ENCODE assay signal across 15 cellular contexts in the genomic region with DNA sequence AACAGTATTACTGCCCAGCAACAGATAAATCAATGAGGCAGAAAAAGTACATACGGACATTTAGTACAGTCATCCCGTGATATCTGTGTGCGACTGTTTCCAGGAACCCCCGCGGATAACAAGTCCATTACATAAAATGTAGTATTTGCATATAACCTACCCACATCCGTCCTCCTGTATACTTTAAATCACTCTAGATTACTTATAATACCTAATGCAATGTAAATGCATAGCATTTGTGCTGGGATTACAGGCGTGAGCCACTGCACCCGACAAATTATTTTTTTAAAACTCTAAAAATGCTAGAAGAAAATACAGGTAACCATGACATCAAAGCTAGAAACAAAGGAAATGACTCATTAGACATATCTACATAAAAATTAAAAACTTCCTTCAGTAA.
DNase-seq lines count a peak whose midpoint lies in the region; ATAC-seq, FAIRE-seq and TF ChIP-seq lines count a peak whose summit lies in the region.
"Had no signal": no experiment of that assay in that cellular context is flagged by ENCODE, and none has a peak within 500 bp of the region (broad histone marks: within the 10 kb centered on the region; RNA-seq: fewer than 3 reads in every experiment).

No MANE protein-coding gene starts in this region.

- TF ChIP-seq RAD21 in K562 (CRISPR knock-in tag; conservative IDR thresholded peaks at IDR 0.05 in 1 of 2, IDR thresholded peaks at IDR 0.05 in 1 of 2) = no peak

- peaks cover 15% of the 10 kb centered on the region for H3K4me1 ChIP-seq in OCI-LY3 (ENCODE audit: low read length)
- peaks cover 0 to 14% of the 10 kb centered on the region in 2 experiments; a peak in 2 of 5 replicates for H3K4me1 ChIP-seq in K562 (replicated peaks in 1 of 2; ENCODE audit: control insufficient read depth in 2 of 2, insufficient read depth in 2 of 2, low read length in 2 of 2)

- H3K27ac Mint-ChIP-seq in activated naive CD8-positive, alpha-beta T cell = no peak overlapping the region
- H3K27ac Mint-ChIP-seq in activated naive CD8-positive, alpha-beta T cell treated with anti-CD3 and anti-CD28 coated beads for 36 hours = no peak overlapping the region
- H3K27ac Mint-ChIP-seq in stimulated activated memory B cell treated with anti-CD40 and anti-IgM and Interleukin-4, amounts not matched to agents 10 μg/mL and 1 μg/mL and 100 μg/mL, for 72 hours = peak overlapping the region; percentile 85
- H3K27ac Mint-ChIP-seq in osteocyte (ENCODE audit: unreplicated experiment) (no peak overlapping the region), type B pancreatic cell (no peak overlapping the region)

- H3K4me1 Mint-ChIP-seq in activated naive CD8-positive, alpha-beta T cell (ENCODE audit: low read depth) = peaks cover 27% of the 10 kb centered on the region
- H3K4me1 Mint-ChIP-seq in activated naive CD8-positive, alpha-beta T cell treated with anti-CD3 and anti-CD28 coated beads for 36 hours = peaks cover 20% of the 10 kb centered on the region
- H3K4me1 Mint-ChIP-seq in stimulated activated memory B cell treated with anti-CD40 and anti-IgM and Interleukin-4, amounts not matched to agents 10 μg/mL and 1 μg/mL and 100 μg/mL, for 72 hours = peaks cover 14% of the 10 kb centered on the region
- H3K4me1 Mint-ChIP-seq in osteocyte (ENCODE audit: unreplicated experiment) (peaks cover 32% of the 10 kb centered on the region), type B pancreatic cell (ENCODE audit: unreplicated experiment) (no peaks in the 10 kb centered on the region)

- no peak for TF ChIP-seq POLR2A in K562 (conservative IDR thresholded peaks at IDR 0.05)

- ATAC-seq in K562 = no peak
- no peak for ATAC-seq in stimulated activated memory B cell treated with anti-CD40 and anti-IgM and Interleukin-4, amounts not matched to agents 10 μg/mL and 1 μg/mL and 100 μg/mL, for 72 hours
- ATAC-seq: pancreas had no signal

- no peaks in the 10 kb centered on the region for H3K27me3 Mint-ChIP-seq in activated naive CD8-positive, alpha-beta T cell
- no peaks in the 10 kb centered on the region for H3K27me3 Mint-ChIP-seq in activated naive CD8-positive, alpha-beta T cell treated with anti-CD3 and anti-CD28 coated beads for 36 hours
- no peaks in the 10 kb centered on the region for H3K27me3 Mint-ChIP-seq in stimulated activated memory B cell treated with anti-CD40 and anti-IgM and Interleukin-4, amounts not matched to agents 10 μg/mL and 1 μg/mL and 100 μg/mL, for 72 hours
- no peaks in the 10 kb centered on the region for H3K27me3 Mint-ChIP-seq in osteocyte (ENCODE audit: unreplicated experiment)
- H3K27me3 Mint-ChIP-seq in type B pancreatic cell = no peaks in the 10 kb centered on the region

- no peak for DNase-seq in activated naive CD8-positive, alpha-beta T cell treated with anti-CD3 and anti-CD28 coated beads for 36 hours
- no peak for DNase-seq in K562 (ENCODE audit: extremely low read depth in 1 of 4, low spot score in 3 of 4)
- no peak for DNase-seq in osteocyte (ENCODE audit: extremely low spot score, unreplicated experiment)
- DNase-seq in type B pancreatic cell (ENCODE audit: extremely low spot score, unreplicated experiment) = no peak
- no peak for DNase-seq in 8988T
- DNase-seq: activated CD4-positive, CD25-positive, alpha-beta regulatory T cell; cortex of kidney; NCI-H146; NCI-H82; pancreas; SK-N-SH had no signal

- H2AFZ ChIP-seq in OCI-LY3 (ENCODE audit: low read depth, low read length) (no peak overlapping the region), K562 (ENCODE audit: low read depth, low read length) (no peak overlapping the region)

- 59% methylated on average over 8 of the region's 8 CpGs for WGBS in K562 (ENCODE audit: insufficient coverage, low coverage, missing lambda C conversion rate)

- POLR2A ChIA-PET in K562 (lab: Yijun Ruan, JAX) = no interaction called here

- H3K4me2 ChIP-seq in OCI-LY3 (ENCODE audit: low read length) (peak overlapping the region; percentile 89), K562 (ENCODE audit: insufficient read depth, low read length) (no peak overlapping the region)

- no peak for TF ChIP-seq EP300 in K562 (IDR thresholded peaks at IDR 0.05; ENCODE audit: low read length)

- H3K27me3 ChIP-seq in OCI-LY3 (ENCODE audit: low read depth, low read length) (no peaks in the 10 kb centered on the region), K562 (ENCODE audit: control insufficient read depth in 2 of 2, insufficient read depth in 2 of 2, low read length in 2 of 2) (no peaks in the 10 kb centered on the region)
- H3K27me3 ChIP-seq: pancreas had no signal

- no peaks in the 10 kb centered on the region for H3K9me1 ChIP-seq in K562 (ENCODE audit: control insufficient read depth, insufficient read depth, low read length)

- CTCF ChIA-PET in K562 (lab: Yijun Ruan, JAX; ENCODE audit: low intra/inter-chr PET ratio) = no interaction called here

- peak overlapping the region; percentile 74 for H3K4me3 Mint-ChIP-seq in activated naive CD8-positive, alpha-beta T cell
- H3K4me3 Mint-ChIP-seq in activated naive CD8-positive, alpha-beta T cell treated with anti-CD3 and anti-CD28 coated beads for 36 hours = no peak overlapping the region
- H3K4me3 Mint-ChIP-seq in stimulated activated memory B cell treated with anti-CD40 and anti-IgM and Interleukin-4, amounts not matched to agents 10 μg/mL and 1 μg/mL and 100 μg/mL, for 72 hours = peak overlapping the region; percentile 23
- no peak overlapping the region for H3K4me3 Mint-ChIP-seq in osteocyte (ENCODE audit: unreplicated experiment)
- H3K4me3 Mint-ChIP-seq in type B pancreatic cell = no peak overlapping the region

- no peaks in the 10 kb centered on the region for H4K20me1 ChIP-seq in OCI-LY3 (ENCODE audit: insufficient read depth, low read length)
- H4K20me1 ChIP-seq in K562 (replicated peaks; ENCODE audit: control insufficient read depth, insufficient read depth, low read length) = no peaks in the 10 kb centered on the region

- intact Hi-C loops in K562 (cut with micrococcal nuclease) = no loop called here

- no peaks in the 10 kb centered on the region for H3K79me2 ChIP-seq in OCI-LY3 (ENCODE audit: low read length)
- H3K79me2 ChIP-seq in K562 (ENCODE audit: control insufficient read depth, insufficient read depth, low read length) = peaks cover 6% of the 10 kb centered on the region; the same call in 2 of the 3 replicates

- H3K9ac ChIP-seq in OCI-LY3 (ENCODE audit: low read length) (no peak overlapping the region), K562 (ENCODE audit: insufficient read depth in 1 of 2, low read depth in 2 of 2, low read length in 2 of 2) (no peak overlapping the region)

- H3K9me3 ChIP-seq in OCI-LY3 (ENCODE audit: insufficient read depth, low read length) (no peaks in the 10 kb centered on the region), K562 (replicated peaks; ENCODE audit: control insufficient read depth, insufficient read depth, low read depth, low read length) (no peaks in the 10 kb centered on the region)
- H3K9me3 ChIP-seq: pancreas, SK-N-SH had no signal

- no peak for TF ChIP-seq CTCF in OCI-LY3 (IDR thresholded peaks at IDR 0.05; ENCODE audit: low read depth, low read length)
- TF ChIP-seq CTCF in K562 (IDR thresholded peaks at IDR 0.05 in 2 of 3, conservative IDR thresholded peaks at IDR 0.05 in 1 of 3; ENCODE audit: insufficient read depth in 2 of 3, low read depth in 1 of 3, low read length in 3 of 3) = no peak
- no peak for TF ChIP-seq CTCF in osteocyte (IDR thresholded peaks at IDR 0.05)
- no peak for TF ChIP-seq CTCF in type B pancreatic cell (conservative IDR thresholded peaks at IDR 0.05)

- peaks cover 7% of the 10 kb centered on the region for H3K36me3 Mint-ChIP-seq in activated naive CD8-positive, alpha-beta T cell
- peaks cover 8% of the 10 kb centered on the region for H3K36me3 Mint-ChIP-seq in activated naive CD8-positive, alpha-beta T cell treated with anti-CD3 and anti-CD28 coated beads for 36 hours
- H3K36me3 Mint-ChIP-seq in stimulated activated memory B cell treated with anti-CD40 and anti-IgM and Interleukin-4, amounts not matched to agents 10 μg/mL and 1 μg/mL and 100 μg/mL, for 72 hours = no peaks in the 10 kb centered on the region
- H3K36me3 Mint-ChIP-seq in osteocyte (ENCODE audit: unreplicated experiment) = peaks cover 2% of the 10 kb centered on the region
- H3K36me3 Mint-ChIP-seq in type B pancreatic cell = no peaks in the 10 kb centered on the region
- H3K36me3 Mint-ChIP-seq: mesothelial cell of epicardium had no signal

- FAIRE-seq in K562 (lab: Jason Lieb, UNC) = no peak

- H3K27ac ChIP-seq in OCI-LY3 (ENCODE audit: low read length) (no peak overlapping the region), K562 (ENCODE audit: extremely low read depth, low read depth, low read length) (no peak overlapping the region)
- H3K27ac ChIP-seq: pancreas had no signal

- no peaks in the 10 kb centered on the region for H3K36me3 ChIP-seq in OCI-LY3 (replicated peaks; ENCODE audit: low read depth, low read length)
- no peaks in the 10 kb centered on the region for H3K36me3 ChIP-seq in K562 (ENCODE audit: control insufficient read depth, insufficient read depth, low read length)
- H3K36me3 ChIP-seq: pancreas had no signal

- BruUV-seq in K562 (replicated peaks; lab: Mats Ljungman, UMichigan) = no TSS peak

- H3K4me3 ChIP-seq in OCI-LY3 (ENCODE audit: low read length) (peak overlapping the region; percentile 12; the same call in 1 of the 2 replicates), K562 (no peak overlapping the region)

- H3K9me3 Mint-ChIP-seq in activated naive CD8-positive, alpha-beta T cell (ENCODE audit: low read depth) = no peaks in the 10 kb centered on the region
- H3K9me3 Mint-ChIP-seq in activated naive CD8-positive, alpha-beta T cell treated with anti-CD3 and anti-CD28 coated beads for 36 hours = peaks cover 6% of the 10 kb centered on the region
- H3K9me3 Mint-ChIP-seq in stimulated activated memory B cell treated with anti-CD40 and anti-IgM and Interleukin-4, amounts not matched to agents 10 μg/mL and 1 μg/mL and 100 μg/mL, for 72 hours = peaks cover 3% of the 10 kb centered on the region
- H3K9me3 Mint-ChIP-seq in osteocyte (ENCODE audit: unreplicated experiment) (no peaks in the 10 kb centered on the region), type B pancreatic cell (peaks cover 5% of the 10 kb centered on the region)
- H3K9me3 Mint-ChIP-seq: mesothelial cell of epicardium had no signal

- in situ Hi-C loops in K562 (cut with MboI) = no loop called here

TF ChIP-seq in K562, 482 proteins besides CTCF, POLR2A, EP300 and RAD21 (continues in another document):
- TF ChIP-seq, protein P1, sequence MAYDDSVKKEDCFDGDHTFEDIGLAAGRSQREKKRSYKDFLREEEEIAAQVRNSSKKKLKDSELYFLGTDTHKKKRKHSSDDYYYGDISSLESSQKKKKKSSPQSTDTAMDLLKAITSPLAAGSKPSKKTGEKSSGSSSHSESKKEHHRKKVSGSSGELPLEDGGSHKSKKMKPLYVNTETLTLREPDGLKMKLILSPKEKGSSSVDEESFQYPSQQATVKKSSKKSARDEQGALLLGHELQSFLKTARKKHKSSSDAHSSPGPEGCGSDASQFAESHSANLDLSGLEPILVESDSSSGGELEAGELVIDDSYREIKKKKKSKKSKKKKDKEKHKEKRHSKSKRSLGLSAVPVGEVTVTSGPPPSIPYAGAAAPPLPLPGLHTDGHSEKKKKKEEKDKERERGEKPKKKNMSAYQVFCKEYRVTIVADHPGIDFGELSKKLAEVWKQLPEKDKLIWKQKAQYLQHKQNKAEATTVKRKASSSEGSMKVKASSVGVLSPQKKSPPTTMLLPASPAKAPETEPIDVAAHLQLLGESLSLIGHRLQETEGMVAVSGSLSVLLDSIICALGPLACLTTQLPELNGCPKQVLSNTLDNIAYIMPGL (CRISPR knock-in tag; IDR thresholded peaks at IDR 0.05) = no peak

Comparison
In these comparisons a context has a peak if more than half of its experiments do, and no peak if none do; other contexts are left out.
1. H3K4me3 Mint-ChIP-seq: peak in activated naive CD8-positive, alpha-beta T cell (single experiment) and stimulated activated memory B cell treated with anti-CD40 and anti-IgM and Interleukin-4, amounts not matched to agents 10 μg/mL and 1 μg/mL and 100 μg/mL, for 72 hours (single experiment); none in activated naive CD8-positive, alpha-beta T cell treated with anti-CD3 and anti-CD28 coated beads for 36 hours (single experiment), osteocyte (single experiment) and type B pancreatic cell (single experiment).